In the genomic region with DNA sequence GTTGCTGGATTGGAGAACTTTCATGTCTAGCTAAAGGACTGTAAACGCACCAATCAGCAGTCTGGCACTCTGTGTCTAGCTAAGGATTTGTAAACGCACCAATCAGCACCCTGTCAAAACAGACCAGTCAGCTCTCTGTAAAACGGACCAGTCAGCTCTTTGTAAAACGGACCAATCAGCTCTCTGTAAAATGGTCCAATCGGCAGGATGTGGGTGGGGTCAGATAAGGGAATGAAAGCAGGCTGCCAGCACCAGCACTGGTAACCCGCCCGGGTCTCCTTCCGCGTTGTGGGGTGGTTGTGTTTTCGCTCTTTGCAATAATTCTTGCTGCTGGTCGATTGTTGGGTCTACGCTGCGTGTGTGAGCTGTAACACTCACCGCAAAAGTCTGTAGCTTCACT, we compare ENCODE assay signal across 18 cellular contexts. TPM values are rescaled to one million over a fixed set of nuclear protein-coding genes. Genes with fewer than 3 reads are reported as not detected.
"Had no signal": no experiment of that assay in that cellular context is flagged by ENCODE, and none has a peak within 500 bp of the region (broad histone marks: within the 10 kb centered on the region; RNA-seq: fewer than 3 reads in every experiment).

No MANE protein-coding gene starts in this region.

- DNase-seq: activated B cell treated with CpG ODN at 0.5 μM for 24 hours; activated CD4-positive, alpha-beta T cell treated with anti-CD3 and anti-CD28 coated beads for 48 hours; activated CD8-positive, alpha-beta T cell treated with anti-CD3 and anti-CD28 coated beads for 36 hours; activated gamma-delta T cell; activated T-cell treated with anti-CD3 and anti-CD28 coated beads, Interleukin-2, amount 50 U/mL, for 48 hours; cortex of kidney; effector CD8-positive, alpha-beta T cell; islet precursor cell; pancreas; stimulated activated CD4-positive, alpha-beta T cell treated with anti-CD3 and anti-CD28 coated beads, Interleukin-2, amount 100 ng/mL, for 48 hours; stimulated activated naive CD4-positive, alpha-beta T cell had no signal

- ATAC-seq: activated CD8-positive, alpha-beta T cell treated with anti-CD3 and anti-CD28 coated beads for 36 hours; activated naive CD4-positive, alpha-beta T cell treated with anti-CD3 and anti-CD28 coated beads, Interleukin-2, amount 50 U/mL, for 72 hours; body of pancreas; left lobe of liver; naive thymus-derived CD8-positive, alpha-beta T cell; pancreas had no signal

- H3K9me3 Mint-ChIP-seq: activated B cell treated with CpG ODN at 0.5 μM for 24 hours; activated CD8-positive, alpha-beta T cell treated with anti-CD3 and anti-CD28 coated beads for 36 hours; activated naive CD4-positive, alpha-beta T cell treated with anti-CD3 and anti-CD28 coated beads, Interleukin-2, amount 50 U/mL, for 72 hours; central memory CD8-positive, alpha-beta T cell; naive thymus-derived CD8-positive, alpha-beta T cell; type B pancreatic cell had no signal

- H3K27ac Mint-ChIP-seq: activated B cell treated with CpG ODN at 0.5 μM for 24 hours; naive thymus-derived CD8-positive, alpha-beta T cell; type B pancreatic cell had no signal

- H3K4me1 Mint-ChIP-seq: activated B cell treated with CpG ODN at 0.5 μM for 24 hours; central memory CD8-positive, alpha-beta T cell had no signal

- H3K4me1 ChIP-seq: body of pancreas, pancreas had no signal

- H3K27ac ChIP-seq: body of pancreas, pancreas had no signal

- FAIRE-seq: frontal cortex, pancreas had no signal

- H3K9me3 ChIP-seq: body of pancreas, pancreas had no signal

- H3K27me3 Mint-ChIP-seq: activated B cell treated with CpG ODN at 0.5 μM for 24 hours; activated CD8-positive, alpha-beta T cell treated with anti-CD3 and anti-CD28 coated beads for 36 hours; naive thymus-derived CD8-positive, alpha-beta T cell had no signal

- H3K4me3 ChIP-seq: body of pancreas, pancreas had no signal

- H3K36me3 ChIP-seq: pancreas had no signal

- H3K36me3 Mint-ChIP-seq: naive thymus-derived CD8-positive, alpha-beta T cell; type B pancreatic cell had no signal

- H3K27me3 ChIP-seq: body of pancreas, pancreas had no signal

- H3K4me3 Mint-ChIP-seq: activated B cell treated with CpG ODN at 0.5 μM for 24 hours; activated CD8-positive, alpha-beta T cell treated with anti-CD3 and anti-CD28 coated beads for 36 hours; central memory CD8-positive, alpha-beta T cell; type B pancreatic cell had no signal

RNA-seq across cellular contexts. Expression of a gene that starts 11.3 kb away (rescaled TPM):
- total RNA-seq: frontal cortex, left lobe of liver had no signal
